ENCODE assay signal across 19 cellular contexts in the genomic region with DNA sequence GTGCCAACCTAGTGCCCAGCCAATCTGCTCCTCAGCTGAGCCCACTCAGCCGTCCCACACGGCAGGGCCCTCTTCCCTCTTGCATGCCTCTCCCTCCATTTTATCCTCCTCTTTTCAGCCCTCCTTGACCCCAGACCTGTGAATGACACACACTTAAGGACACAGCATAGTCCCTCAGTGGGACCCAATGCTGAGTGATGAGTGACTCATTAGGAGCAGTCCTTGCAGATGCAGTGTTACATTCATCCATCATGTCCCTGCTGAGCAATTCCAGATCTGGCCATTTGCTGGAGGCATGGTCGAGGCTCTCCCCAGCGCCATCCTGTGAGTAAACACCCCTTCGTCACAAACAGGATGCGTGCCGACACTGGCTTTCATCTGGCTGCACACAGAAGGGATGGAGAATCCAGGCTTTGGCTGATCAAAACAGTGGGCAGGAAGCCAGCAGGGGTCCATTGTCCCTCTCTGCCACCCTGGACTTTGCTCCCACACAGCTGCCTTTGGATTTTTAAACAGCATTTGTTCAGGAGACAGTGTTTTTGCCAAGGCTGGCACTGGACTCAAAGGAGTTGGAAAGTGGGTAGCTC.
DNase-seq lines count a peak whose midpoint lies in the region; ATAC-seq, FAIRE-seq and TF ChIP-seq lines count a peak whose summit lies in the region.
"Had no signal": no experiment of that assay in that cellular context is flagged by ENCODE, and none has a peak within 500 bp of the region (broad histone marks: within the 10 kb centered on the region; RNA-seq: fewer than 3 reads in every experiment).

No MANE protein-coding gene starts in this region.

- no peak overlapping the region for H3K27ac Mint-ChIP-seq in activated T-cell treated with anti-CD3 and anti-CD28 coated beads, Interleukin-2, amount 50 U/mL, for 24 hours
- H3K27ac Mint-ChIP-seq: activated naive CD4-positive, alpha-beta T cell treated with anti-CD3 and anti-CD28 coated beads, Interleukin-2, amount 10 ng/mL, durations not matched to agents 7 days and 5 days had no signal

- TF ChIP-seq CTCF in omental fat pad (IDR thresholded peaks at IDR 0.05) = no peak

- H3K36me3 Mint-ChIP-seq in activated T-cell treated with anti-CD3 and anti-CD28 coated beads, Interleukin-2, amount 50 U/mL, for 24 hours (ENCODE audit: low read depth) = no peaks in the 10 kb centered on the region
- H3K36me3 Mint-ChIP-seq: activated naive CD4-positive, alpha-beta T cell treated with anti-CD3 and anti-CD28 coated beads, Interleukin-2, amount 10 ng/mL, durations not matched to agents 7 days and 5 days had no signal

- H3K4me1 Mint-ChIP-seq in activated T-cell treated with anti-CD3 and anti-CD28 coated beads, Interleukin-2, amount 50 U/mL, for 24 hours (ENCODE audit: low read depth) = peaks cover 16% of the 10 kb centered on the region

- no peak for FAIRE-seq in H54 (lab: Jason Lieb, UNC)
- FAIRE-seq: pancreas, small intestine had no signal

- H3K4me3 Mint-ChIP-seq in activated T-cell treated with anti-CD3 and anti-CD28 coated beads, Interleukin-2, amount 50 U/mL, for 24 hours = no peak overlapping the region
- H3K4me3 Mint-ChIP-seq: activated naive CD4-positive, alpha-beta T cell treated with anti-CD3 and anti-CD28 coated beads, Interleukin-2, amount 10 ng/mL, durations not matched to agents 7 days and 5 days had no signal

- peaks cover 45% of the 10 kb centered on the region for H3K27me3 Mint-ChIP-seq in activated T-cell treated with anti-CD3 and anti-CD28 coated beads, Interleukin-2, amount 50 U/mL, for 24 hours

- DNase-seq in A172 (ENCODE audit: low spot score) (peak; percentile 74), HCEC 1CT (peak; percentile 19), T1000 (lab: John Stamatoyannopoulos, UW) (peak; percentile 35), islet precursor cell (peak; percentile 97), NCI-H2196 treated with DMSO at 0.1 percent for 48 hours (lab: John Stamatoyannopoulos, UW; ENCODE audit: unreplicated experiment) (no peak), H54 (ENCODE audit: insufficient read length, low spot score) (no peak), omental fat pad (ENCODE audit: low spot score) (no peak)
- no peak for DNase-seq in activated T-cell treated with anti-CD3 and anti-CD28 coated beads, Interleukin-2, amount 50 U/mL, for 24 hours
- DNase-seq: activated CD8-positive, alpha-beta memory T cell treated with anti-CD3 and anti-CD28 coated beads, Interleukin-2, amount 50 U/mL, for 48 hours; activated naive CD4-positive, alpha-beta T cell treated with anti-CD3 and anti-CD28 coated beads, Interleukin-2, amount 10 ng/mL, durations not matched to agents 7 days and 5 days; COR-L47; heart right ventricle; MM.1S; pancreas; small intestine; stimulated activated naive CD4-positive, alpha-beta T cell treated with Interleukin-2 at 50 U/mL for 16 hours had no signal

- TF ChIP-seq POLR2A in H54 (IDR thresholded peaks at IDR 0.05; ENCODE audit: low read depth, low read length) = no peak

- ATAC-seq in omental fat pad (ENCODE audit: low FRiP score) = no peak
- ATAC-seq: body of pancreas, esophagus mucosa, heart right ventricle, pancreas, Right ventricle myocardium inferior had no signal

- no peaks in the 10 kb centered on the region for H3K9me3 Mint-ChIP-seq in activated T-cell treated with anti-CD3 and anti-CD28 coated beads, Interleukin-2, amount 50 U/mL, for 24 hours
- H3K9me3 Mint-ChIP-seq: activated naive CD4-positive, alpha-beta T cell treated with anti-CD3 and anti-CD28 coated beads, Interleukin-2, amount 10 ng/mL, durations not matched to agents 7 days and 5 days had no signal

Comparison
In these comparisons a context has a peak if more than half of its experiments do, and no peak if none do; other contexts are left out.
1. DNase-seq: peak in A172 (single experiment), HCEC 1CT (single experiment), T1000 (single experiment) and islet precursor cell (single experiment); none in activated T-cell treated with anti-CD3 and anti-CD28 coated beads, Interleukin-2, amount 50 U/mL, for 24 hours (single experiment), NCI-H2196 treated with DMSO at 0.1 percent for 48 hours (single experiment), H54 (single experiment) and omental fat pad (single experiment).